In the genomic region with DNA sequence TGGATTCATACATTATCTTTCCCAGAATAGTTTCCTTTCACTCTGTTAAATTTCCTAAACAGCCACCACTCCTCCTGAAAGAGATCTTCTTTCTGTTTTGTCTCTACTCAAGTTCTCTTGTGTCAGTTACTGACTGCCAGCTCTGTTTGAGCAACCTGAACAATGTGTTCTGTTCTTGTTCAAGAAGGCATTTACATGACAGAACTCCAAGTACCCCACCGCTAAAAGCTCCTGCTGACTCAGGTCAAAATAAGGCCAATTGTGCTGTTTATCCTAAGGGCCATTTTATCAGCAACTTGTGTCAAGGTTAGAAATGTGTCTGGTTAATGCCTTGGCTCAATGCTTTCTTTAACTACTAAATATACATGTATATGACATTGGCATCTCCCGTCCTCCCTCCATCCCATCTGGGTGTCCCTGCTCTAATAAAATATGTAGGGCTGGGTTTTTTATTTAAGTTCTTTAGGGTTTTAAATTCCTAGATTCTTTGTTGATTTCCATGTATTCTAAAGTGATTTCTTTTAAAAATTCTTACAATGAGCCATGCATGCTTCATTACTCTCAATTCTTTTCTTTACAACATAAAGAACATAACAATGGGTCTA, we compare ENCODE assay signal across 15 cellular contexts.
A peak's percentile ranks its signal among the peaks of the same experiment; 100 is the strongest.
DNase-seq lines count a peak whose midpoint lies in the region; ATAC-seq and TF ChIP-seq lines count a peak whose summit lies in the region.
"Had no signal": no experiment of that assay in that cellular context is flagged by ENCODE, and none has a peak within 500 bp of the region (broad histone marks: within the 10 kb centered on the region; RNA-seq: fewer than 3 reads in every experiment).

No MANE protein-coding gene starts in this region.

- peak; percentile 95 to 99 (median 98) for TF ChIP-seq EP300 in sigmoid colon (IDR thresholded peaks at IDR 0.05)

- no peak for ATAC-seq in CD8-positive, alpha-beta T cell
- ATAC-seq: activated CD4-positive, CD25-positive, alpha-beta regulatory T cell treated with anti-CD3 and anti-CD28 coated beads, Interleukin-2, amount 50 U/mL, for 24 hours; natural killer cell treated with Interleukin-12 subunit alpha and Interleukin-12 subunit beta and Interleukin-15 and Interleukin-18, amount 100 ng/mL, for 72 hours had no signal

- in situ Hi-C loops in HAP-1 (cut with MboI; ENCODE audit: low sequenced_read_pairs) = no loop called here

- no peak for TF ChIP-seq CTCF in sigmoid colon (IDR thresholded peaks at IDR 0.05)
- TF ChIP-seq CTCF in CD8-positive, alpha-beta T cell (IDR thresholded peaks at IDR 0.05) = no peak

- WGBS in sigmoid colon, 2 donors = 66 to 72% methylated on average over 2 of the region's 2 CpGs

- no peaks in the 10 kb centered on the region for H3K4me1 Mint-ChIP-seq in CD8-positive, alpha-beta T cell (ENCODE audit: low read depth)

- DNase-seq in HAP-1 (ENCODE audit: low spot score in 2 of 2) (peak; percentile 68 to 91), fibroblast of gingiva (ENCODE audit: low read depth) (peak; percentile 11), islet precursor cell (peak; percentile 79), sigmoid colon (peak; percentile 84), NCI-H1436 (lab: John Stamatoyannopoulos, UW) (no peak), SW 1271 (lab: John Stamatoyannopoulos, UW) (no peak)
- no peak for DNase-seq in activated CD4-positive, alpha-beta T cell treated with anti-CD3 and anti-CD28 coated beads, Interleukin-2, amount 50 U/mL, for 4 hours
- no peak for DNase-seq in CD8-positive, alpha-beta T cell
- DNase-seq: activated gamma-delta T cell treated with Interleukin-2 at 50 U/mL for 16 hours, dermis blood vessel endothelial cell, IMR-90, T-helper 2 cell had no signal

- no peak for TF ChIP-seq POLR2A in sigmoid colon (IDR thresholded peaks at IDR 0.05)

- intact Hi-C loops in sigmoid colon (cut with DNase I) = loop anchor here (2.0 to 10.0 kb wide), 3 partner anchors 29 to 954 kb away; no protein-coding TSS in a partner anchor
- intact Hi-C loops in CD8-positive, alpha-beta T cell (cut with DNase I, micrococcal nuclease) = no loop called here

- H3K36me3 Mint-ChIP-seq in CD8-positive, alpha-beta T cell = no peaks in the 10 kb centered on the region

- no peak overlapping the region for H3K4me3 Mint-ChIP-seq in CD8-positive, alpha-beta T cell
- H3K4me3 Mint-ChIP-seq: natural killer cell treated with Interleukin-12 subunit alpha and Interleukin-12 subunit beta and Interleukin-15 and Interleukin-18, amount 100 ng/mL, for 72 hours had no signal

- H3K27ac Mint-ChIP-seq in CD8-positive, alpha-beta T cell = no peak overlapping the region
- H3K27ac Mint-ChIP-seq: natural killer cell treated with Interleukin-12 subunit alpha and Interleukin-12 subunit beta and Interleukin-15 and Interleukin-18, amount 100 ng/mL, for 72 hours had no signal

- H3K27me3 ChIP-seq in HAP-1 (ENCODE audit: low read depth) = no peaks in the 10 kb centered on the region
- no peaks in the 10 kb centered on the region for H3K27me3 ChIP-seq in sigmoid colon
- no peaks in the 10 kb centered on the region for H3K27me3 ChIP-seq in CD8-positive, alpha-beta T cell (ENCODE audit: insufficient read depth, low read length)
- H3K27me3 ChIP-seq: ascending aorta had no signal

- 0 out of 2 replicates have a peak, but pooled peaks cover 4% of the 10 kb centered on the region for H3K9me3 ChIP-seq in HAP-1
- peaks cover 0 to 5% (median 0%) of the 10 kb centered on the region in 4 donors for H3K9me3 ChIP-seq in sigmoid colon
- H3K9me3 ChIP-seq in CD8-positive, alpha-beta T cell (ENCODE audit: low read length) = no peaks in the 10 kb centered on the region

- CTCF ChIA-PET in CD8-positive, alpha-beta T cell (lab: Charles Lee) = no interaction called here

- H3K4me3 ChIP-seq in HAP-1 (no peak overlapping the region), sigmoid colon (peak overlapping the region in 3 of 4 donors; percentile 20 to 24 (median 22))
- no peak overlapping the region for H3K4me3 ChIP-seq in CD8-positive, alpha-beta T cell (ENCODE audit: low read depth, low read length)
- H3K4me3 ChIP-seq: ascending aorta had no signal

- H3K27me3 Mint-ChIP-seq in CD8-positive, alpha-beta T cell (ENCODE audit: low read depth) = no peaks in the 10 kb centered on the region
- H3K27me3 Mint-ChIP-seq: natural killer cell treated with Interleukin-12 subunit alpha and Interleukin-12 subunit beta and Interleukin-15 and Interleukin-18, amount 100 ng/mL, for 72 hours had no signal

- H3K36me3 ChIP-seq in HAP-1 (replicated peaks) (no peaks in the 10 kb centered on the region), sigmoid colon (no peaks in the 10 kb centered on the region)
- H3K36me3 ChIP-seq in CD8-positive, alpha-beta T cell (ENCODE audit: insufficient read depth, low read length) = no peaks in the 10 kb centered on the region
- H3K36me3 ChIP-seq: ascending aorta had no signal

- POLR2A ChIA-PET in CD8-positive, alpha-beta T cell (lab: Charles Lee) = no interaction called here

- peak overlapping the region; percentile 69 to 81 (median 77) for H3K27ac ChIP-seq in sigmoid colon
- no peak overlapping the region for H3K27ac ChIP-seq in CD8-positive, alpha-beta T cell (ENCODE audit: low read depth, low read length)
- H3K27ac ChIP-seq: ascending aorta had no signal

- H3K9me3 Mint-ChIP-seq in CD8-positive, alpha-beta T cell = peaks cover 12% of the 10 kb centered on the region

- peaks cover 19% of the 10 kb centered on the region for H3K4me1 ChIP-seq in HAP-1
- peaks cover 0 to 30% (median 9%) of the 10 kb centered on the region in 4 donors for H3K4me1 ChIP-seq in sigmoid colon
- no peaks in the 10 kb centered on the region for H3K4me1 ChIP-seq in CD8-positive, alpha-beta T cell (ENCODE audit: insufficient read depth, low read length)
- H3K4me1 ChIP-seq: ascending aorta had no signal

Comparison
In these comparisons a context has a peak if more than half of its experiments do, and no peak if none do; other contexts are left out.
1. DNase-seq: peak in HAP-1 (2 of 2), fibroblast of gingiva (single experiment), islet precursor cell (single experiment) and sigmoid colon (single experiment); none in NCI-H1436 (single experiment), activated CD4-positive, alpha-beta T cell treated with anti-CD3 and anti-CD28 coated beads, Interleukin-2, amount 50 U/mL, for 4 hours (0 of 2), SW 1271 (0 of 2) and CD8-positive, alpha-beta T cell (0 of 7).
2. H3K4me3 ChIP-seq: peak in sigmoid colon (3 of 4); none in HAP-1 (single experiment) and CD8-positive, alpha-beta T cell (single experiment).